ENCODE assay signal across 1 cellular context in genomic region chr11:78715639-78716311, GRCh38.
A peak's percentile ranks its signal among the peaks of the same experiment; 100 is the strongest.
TF ChIP-seq lines count a peak whose summit lies in the region.

No MANE protein-coding gene starts in this region.

TF ChIP-seq in HepG2, 621 proteins besides CTCF, POLR2A, EP300 and RAD21 (continued from another document):
- peak; percentile 43; the same call in 1 of the 2 replicates for TF ChIP-seq KDM2A (CRISPR knock-in tag; IDR thresholded peaks at IDR 0.05; ENCODE audit: borderline replicate concordance, low read depth)
- TF ChIP-seq ZNF142 (CRISPR knock-in tag; IDR thresholded peaks at IDR 0.05), result no peak
- TF ChIP-seq FOSL2 (CRISPR knock-in tag; IDR thresholded peaks at IDR 0.05), result peak; percentile 90
- TF ChIP-seq ATF3 (CRISPR knock-in tag; IDR thresholded peaks at IDR 0.05), result peak; percentile 62
- peak; percentile 78 for TF ChIP-seq STAG1 (CRISPR knock-in tag; IDR thresholded peaks at IDR 0.05)
TF ChIP-seq in HepG2: peak in this region for 10.
